ENCODE assay signal across 25 cellular contexts in the genomic region with DNA sequence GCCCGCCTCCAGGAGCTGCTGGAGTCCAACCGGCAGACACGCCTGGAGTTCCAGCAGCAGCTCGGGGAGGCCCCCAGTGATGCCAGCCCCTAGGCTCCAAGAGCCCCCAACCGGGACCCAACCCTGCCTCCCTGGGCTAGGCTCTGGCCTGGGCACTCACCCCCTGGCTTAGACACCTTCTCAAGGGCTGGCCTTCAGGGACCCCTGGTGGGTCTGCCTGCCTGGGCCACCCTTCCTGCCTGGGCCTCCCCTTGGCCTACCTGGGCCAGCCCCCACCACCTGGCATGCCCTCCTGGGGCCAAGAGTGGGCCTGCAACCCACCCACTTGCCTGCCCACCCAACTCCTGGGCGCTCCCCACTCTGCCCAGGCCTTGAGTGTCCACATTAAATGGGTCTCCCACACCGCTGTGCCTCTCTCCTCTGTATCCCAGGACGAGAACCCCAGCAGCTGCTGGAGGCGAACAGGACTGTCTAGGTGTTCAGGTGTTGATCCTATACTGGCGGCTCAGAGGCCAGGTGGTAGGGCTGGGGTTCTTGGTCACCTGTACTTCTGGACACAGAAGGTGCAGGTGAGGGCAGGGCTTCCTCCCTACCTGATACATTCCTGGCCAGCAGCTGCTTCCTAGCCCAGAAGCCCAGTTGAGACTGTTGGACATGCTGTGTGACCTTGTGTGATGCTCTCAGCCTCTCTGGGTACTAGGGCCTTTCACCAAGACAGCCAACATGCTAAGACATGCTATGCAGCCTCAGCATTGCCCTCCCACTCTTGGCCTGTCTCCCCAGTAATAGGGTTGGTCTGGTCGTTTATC. TPM values are rescaled to one million over a fixed set of nuclear protein-coding genes. Genes with fewer than 3 reads are reported as not detected.
DNase-seq lines count a peak whose midpoint lies in the region; ATAC-seq and TF ChIP-seq lines count a peak whose summit lies in the region.
"Had no signal": no experiment of that assay in that cellular context is flagged by ENCODE, and none has a peak within 500 bp of the region (broad histone marks: within the 10 kb centered on the region; RNA-seq: fewer than 3 reads in every experiment).

No MANE protein-coding gene starts in this region.

- no peak overlapping the region for H3K4me3 Mint-ChIP-seq in dendritic cell treated with granulocyte-macrophage colony-stimulating factor and Interleukin-4, amounts not matched to agents 40 ng/mL and 50 ng/mL, for 4 days
- H3K4me3 Mint-ChIP-seq: activated CD4-positive, alpha-beta memory T cell treated with anti-CD3 and anti-CD28 coated beads, Interleukin-2, amount 10 ng/mL, durations not matched to agents 7 days and 5 days; activated naive CD4-positive, alpha-beta T cell treated with anti-CD3 and anti-CD28 coated beads, Interleukin-2, amount 10 ng/mL, durations not matched to agents 7 days and 5 days; natural killer cell had no signal

- no peak for TF ChIP-seq POLR2A in spleen (IDR thresholded peaks at IDR 0.05)

- ATAC-seq in Right ventricle myocardium inferior = no peak
- ATAC-seq: left lung, natural killer cell had no signal

- H3K27ac ChIP-seq in left ventricle myocardium inferior (replicated peaks) (no peak overlapping the region), spleen (peak overlapping the region in 1 of 8 donors; percentile 17)
- H3K27ac ChIP-seq: hepatocyte, suprapubic skin had no signal

- H3K27ac Mint-ChIP-seq in dendritic cell treated with granulocyte-macrophage colony-stimulating factor and Interleukin-4, amounts not matched to agents 40 ng/mL and 50 ng/mL, for 4 days = peak overlapping the region; percentile 43
- H3K27ac Mint-ChIP-seq: activated CD4-positive, alpha-beta memory T cell treated with anti-CD3 and anti-CD28 coated beads, Interleukin-2, amount 10 ng/mL, durations not matched to agents 7 days and 5 days; activated naive CD4-positive, alpha-beta T cell treated with anti-CD3 and anti-CD28 coated beads, Interleukin-2, amount 10 ng/mL, durations not matched to agents 7 days and 5 days; immature natural killer cell had no signal

- H3K27me3 Mint-ChIP-seq in dendritic cell treated with granulocyte-macrophage colony-stimulating factor and Interleukin-4, amounts not matched to agents 40 ng/mL and 50 ng/mL, for 4 days = no peaks in the 10 kb centered on the region
- H3K27me3 Mint-ChIP-seq: activated CD4-positive, alpha-beta memory T cell treated with anti-CD3 and anti-CD28 coated beads, Interleukin-2, amount 10 ng/mL, durations not matched to agents 7 days and 5 days; activated naive CD4-positive, alpha-beta T cell treated with anti-CD3 and anti-CD28 coated beads, Interleukin-2, amount 10 ng/mL, durations not matched to agents 7 days and 5 days had no signal

- DNase-seq in Right ventricle myocardium inferior (ENCODE audit: missing footprints) = peak; percentile 56
- no peak for DNase-seq in left ventricle myocardium inferior
- DNase-seq in spleen = peak; percentile 75
- DNase-seq in GF-D8 (lab: John Stamatoyannopoulos, UW) = no peak
- no peak for DNase-seq in GM19238 (ENCODE audit: insufficient read length, low spot score)
- DNase-seq: activated CD4-positive, alpha-beta memory T cell treated with anti-CD3 and anti-CD28 coated beads, Interleukin-2, amount 10 ng/mL, durations not matched to agents 7 days and 5 days; activated naive CD4-positive, alpha-beta T cell treated with anti-CD3 and anti-CD28 coated beads, Interleukin-2, amount 10 ng/mL, durations not matched to agents 7 days and 5 days; anterior cingulate cortex; Caco-2; central memory CD4-positive, alpha-beta T cell; erythroblast; immature natural killer cell; Kasumi-1; midbrain; natural killer cell; NCI-H1694 treated with DMSO at 0.1 percent for 48 hours; NCI-H2171 treated with DMSO at 0.1 percent for 48 hours; NCI-H526 treated with DMSO at 0.1 percent for 48 hours; T1000 had no signal

- intact Hi-C loops in Right ventricle myocardium inferior (cut with DNase I) (no loop called here), left ventricle myocardium inferior (cut with micrococcal nuclease) (no loop called here), spleen (cut with DNase I; ENCODE audit: low total_unique reads) (no loop called here)
- intact Hi-C loops in dendritic cell treated with granulocyte-macrophage colony-stimulating factor and Interleukin-4, amounts not matched to agents 40 ng/mL and 50 ng/mL, for 4 days (cut with micrococcal nuclease) = no loop called here

- no peaks in the 10 kb centered on the region for H3K9me3 Mint-ChIP-seq in dendritic cell treated with granulocyte-macrophage colony-stimulating factor and Interleukin-4, amounts not matched to agents 40 ng/mL and 50 ng/mL, for 4 days
- H3K9me3 Mint-ChIP-seq: activated CD4-positive, alpha-beta memory T cell treated with anti-CD3 and anti-CD28 coated beads, Interleukin-2, amount 10 ng/mL, durations not matched to agents 7 days and 5 days; activated naive CD4-positive, alpha-beta T cell treated with anti-CD3 and anti-CD28 coated beads, Interleukin-2, amount 10 ng/mL, durations not matched to agents 7 days and 5 days; immature natural killer cell; natural killer cell had no signal

- no peak for TF ChIP-seq CTCF in left ventricle myocardium inferior (IDR thresholded peaks at IDR 0.05; ENCODE audit: borderline replicate concordance)
- no peak for TF ChIP-seq CTCF in spleen (IDR thresholded peaks at IDR 0.05 in 8 of 11, conservative IDR thresholded peaks at IDR 0.05 in 3 of 11)

- peaks cover 68% of the 10 kb centered on the region for H3K36me3 Mint-ChIP-seq in dendritic cell treated with granulocyte-macrophage colony-stimulating factor and Interleukin-4, amounts not matched to agents 40 ng/mL and 50 ng/mL, for 4 days (ENCODE audit: low read depth)
- H3K36me3 Mint-ChIP-seq: natural killer cell had no signal

- WGBS in spleen, 5 donors = 85 to 92% (median 89%) methylated on average over 6 to 11 of the region's 11 CpGs

- H3K27me3 ChIP-seq in left ventricle myocardium inferior (ENCODE audit: low read depth) (no peaks in the 10 kb centered on the region), spleen (replicated peaks in 1 of 7) (no peaks in the 10 kb centered on the region)
- H3K27me3 ChIP-seq: hepatocyte, left lung, suprapubic skin had no signal

- peaks cover 34% of the 10 kb centered on the region for H3K4me1 Mint-ChIP-seq in dendritic cell treated with granulocyte-macrophage colony-stimulating factor and Interleukin-4, amounts not matched to agents 40 ng/mL and 50 ng/mL, for 4 days (ENCODE audit: low read depth)

- H3K36me3 ChIP-seq in left ventricle myocardium inferior = peaks cover 61% of the 10 kb centered on the region
- H3K36me3 ChIP-seq in spleen = peaks cover 0 to 69% (median 49%) of the 10 kb centered on the region in 6 donors

- H3K4me1 ChIP-seq in left ventricle myocardium inferior (peaks cover 29% of the 10 kb centered on the region), spleen (peaks cover 8 to 53% (median 26%) of the 10 kb centered on the region in 6 donors)

- H3K4me3 ChIP-seq in left ventricle myocardium inferior (no peak overlapping the region), spleen (no peak overlapping the region)
- H3K4me3 ChIP-seq: hepatocyte, left lung, suprapubic skin had no signal

- H3K9me3 ChIP-seq in left ventricle myocardium inferior (replicated peaks) (no peaks in the 10 kb centered on the region), spleen (no peaks in the 10 kb centered on the region)
- H3K9me3 ChIP-seq: Caco-2, left lung, suprapubic skin had no signal

RNA-seq across cellular contexts. Expression of a gene that starts 3.7 kb away (rescaled TPM):
- total RNA-seq in Right ventricle myocardium inferior = 36.1 TPM
- total RNA-seq in left ventricle myocardium inferior = 52.5 TPM
- 100 to 1,000 TPM in 3 of 7 donors, 10 to 100 TPM in 4; 43.5 to 220 (median 59.2) TPM for total RNA-seq in spleen
- polyA plus RNA-seq in spleen = 100 to 1,000 TPM; 152 to 201 (median 178) TPM

RNA-seq across cellular contexts. Expression of a gene that starts 14.5 kb away (rescaled TPM):
- total RNA-seq in Right ventricle myocardium inferior (not detected), left ventricle myocardium inferior (not detected), spleen (100 to 1,000 TPM in 1 of 7 donors, 10 to 100 TPM in 5, 1 to 10 TPM in 1; 7.7 to 218 (median 20.3) TPM)
- polyA plus RNA-seq in spleen = 10 to 100 TPM; 10.7 to 17.5 (median 13.3) TPM
- total RNA-seq: A673; activated CD4-positive, alpha-beta memory T cell treated with anti-CD3 and anti-CD28 coated beads, Interleukin-2, amount 10 ng/mL, durations not matched to agents 7 days and 5 days; Caco-2 had no signal
- polyA plus RNA-seq: BJ had no signal

RNA-seq across cellular contexts. Expression of a gene that starts 27.6 kb away (rescaled TPM):
- 69.3 TPM for total RNA-seq in Right ventricle myocardium inferior
- 74.9 TPM for total RNA-seq in left ventricle myocardium inferior
- 10 to 100 TPM; 61.9 to 98.2 (median 89.2) TPM for total RNA-seq in spleen
- 10 to 100 TPM; 24.7 to 50.0 (median 34.5) TPM for polyA plus RNA-seq in spleen

RNA-seq across cellular contexts. Expression of a gene that starts 36.2 kb away (rescaled TPM):
- 158 TPM for total RNA-seq in Right ventricle myocardium inferior
- 141 TPM for total RNA-seq in left ventricle myocardium inferior
- 10 to 100 TPM; 45.2 to 66.6 (median 58.5) TPM for total RNA-seq in spleen
- 10 to 100 TPM; 45.8 to 71.2 (median 54.0) TPM for polyA plus RNA-seq in spleen

RNA-seq across cellular contexts. Expression of a gene that starts 39.5 kb away (rescaled TPM):
- 6.1 TPM for total RNA-seq in Right ventricle myocardium inferior
- 4.9 TPM for total RNA-seq in left ventricle myocardium inferior
- total RNA-seq in spleen = 1 to 10 TPM in 6 of 7 donors, under 1 TPM in 1; 0.42 to 3.6 (median 2.1) TPM
- 1 to 10 TPM; 1.2 to 1.3 (median 1.3) TPM for polyA plus RNA-seq in spleen

Comparison
In these comparisons a context has a peak if more than half of its experiments do, and no peak if none do; other contexts are left out.
1. DNase-seq: peak in Right ventricle myocardium inferior (single experiment) and spleen (single experiment); none in left ventricle myocardium inferior (single experiment), GF-D8 (single experiment) and GM19238 (single experiment).